8 cellular contexts compared by ENCODE assay signal in genomic region chr12:53232641-53233538, GRCh38. TPM values are rescaled to one million over a fixed set of nuclear protein-coding genes. Genes with fewer than 3 reads are reported as not detected.
A peak's percentile ranks its signal among the peaks of the same experiment; 100 is the strongest.
DNase-seq lines count a peak whose midpoint lies in the region; ATAC-seq, FAIRE-seq and TF ChIP-seq lines count a peak whose summit lies in the region.

No MANE protein-coding gene starts in this region.

- peak; percentile 39 for DNase-seq in stimulated activated CD4-positive, alpha-beta T cell treated with anti-CD3 and anti-CD28 coated beads, Interleukin-4, amount 100 ng/mL, for 24 hours
- no peak for DNase-seq in stimulated activated CD4-positive, alpha-beta T cell treated with anti-CD3 and anti-CD28 coated beads, Interleukin-1b, Interleukin-23, amount 100 ng/mL, for 48 hours
- peak; percentile 55 for DNase-seq in RPMI7951 (ENCODE audit: low read depth)
- DNase-seq in bronchial epithelial cell (ENCODE audit: low read depth) = peak; percentile 75
- DNase-seq in left kidney (ENCODE audit: low read depth, low spot score) = peak; percentile 46
- DNase-seq in suprapubic skin (ENCODE audit: low spot score in 2 of 2) = peak in 1 of 2 donors; percentile 82
- DNase-seq in KG1 (lab: John Stamatoyannopoulos, UW) = no peak

- no peak for TF ChIP-seq POLR2A in suprapubic skin (IDR thresholded peaks at IDR 0.05)

- H3K4me3 ChIP-seq in bronchial epithelial cell (ENCODE audit: low read depth, low read length) = peak overlapping the region; percentile 93
- H3K4me3 ChIP-seq in suprapubic skin = peak overlapping the region; percentile 68

- H3K36me3 ChIP-seq in bronchial epithelial cell (ENCODE audit: control insufficient read depth, insufficient read depth, low read length) = peaks cover 10% of the 10 kb centered on the region
- H3K36me3 ChIP-seq in suprapubic skin = peaks cover 4% of the 10 kb centered on the region

- no peak for ATAC-seq in GM21619 (IDR thresholded peaks at IDR 0.05; ENCODE audit: unreplicated experiment)

- H3K9me3 ChIP-seq in suprapubic skin = no peaks in the 10 kb centered on the region

- no peak for TF ChIP-seq EP300 in suprapubic skin (IDR thresholded peaks at IDR 0.05)

- no peak for TF ChIP-seq CTCF in bronchial epithelial cell (IDR thresholded peaks at IDR 0.05; ENCODE audit: insufficient read depth, low read length, severe bottlenecking)
- no peak for TF ChIP-seq CTCF in suprapubic skin (IDR thresholded peaks at IDR 0.05)

- 14% methylated on average over 9 of the region's 12 CpGs for WGBS in suprapubic skin

- FAIRE-seq in bronchial epithelial cell (lab: Jason Lieb, UNC) = no peak

- peak overlapping the region; percentile 99 for H3K27ac ChIP-seq in suprapubic skin

- peaks cover 89% of the 10 kb centered on the region for H3K4me1 ChIP-seq in suprapubic skin

- H3K27me3 ChIP-seq in bronchial epithelial cell (ENCODE audit: control insufficient read depth, insufficient read depth, low read length) (no peaks in the 10 kb centered on the region), suprapubic skin (no peaks in the 10 kb centered on the region)

RNA-seq across cellular contexts. Expression of gene RARG, which starts 0.9 kb away (rescaled TPM):
- total RNA-seq in RPMI7951 (2014; rRNA removed; shearing (Covaris generic)) = 11.1 and 13.8 TPM in 2 replicates
- total RNA-seq in bronchial epithelial cell (24.7 and 74.6 TPM in 2 replicates), suprapubic skin (100 to 1,000 TPM; 140 to 198 (median 172) TPM)

RNA-seq across cellular contexts. Expression of gene ITGB7, which starts 25.8 kb away (rescaled TPM):
- 0.96 and 1.1 TPM in 2 replicates for total RNA-seq in RPMI7951 (2014; rRNA removed; shearing (Covaris generic))
- total RNA-seq in bronchial epithelial cell (8.4 and 15.7 TPM in 2 replicates), suprapubic skin (10 to 100 TPM in 1 of 4 donors, 1 to 10 TPM in 3; 2.9 to 29.1 (median 6.8) TPM)

RNA-seq across cellular contexts. Expression of gene ESPL1, which starts 35.2 kb away (rescaled TPM):
- 11.3 and 12.6 TPM in 2 replicates for total RNA-seq in RPMI7951 (2014; rRNA removed; shearing (Covaris generic))
- total RNA-seq in bronchial epithelial cell (0.26 and 1.4 TPM in 2 replicates), suprapubic skin (10 to 100 TPM in 1 of 4 donors, 1 to 10 TPM in 3; 5.7 to 10.6 (median 6.1) TPM)

RNA-seq across cellular contexts. Expression of gene CSAD, which starts 52.2 kb away (rescaled TPM):
- 1.8 and 5.3 TPM in 2 replicates for total RNA-seq in RPMI7951 (2014; rRNA removed; shearing (Covaris generic))
- total RNA-seq in bronchial epithelial cell = 6.6 and 11.1 TPM in 2 replicates
- total RNA-seq in suprapubic skin = 100 to 1,000 TPM in 1 of 4 donors, 10 to 100 TPM in 3; 35.6 to 175 (median 56.7) TPM

RNA-seq across cellular contexts. Expression of gene ZNF740, which starts 52.4 kb away (rescaled TPM):
- total RNA-seq in RPMI7951 (2014; rRNA removed; shearing (Covaris generic)) = 6.6 and 8.6 TPM in 2 replicates
- total RNA-seq in bronchial epithelial cell = 15.2 and 16.6 TPM in 2 replicates
- 10 to 100 TPM in 3 of 4 donors, 1 to 10 TPM in 1; 5.9 to 38.9 (median 15.2) TPM for total RNA-seq in suprapubic skin

Comparison
In these comparisons a context has a peak if more than half of its experiments do, and no peak if none do; other contexts are left out.
1. DNase-seq: peak in stimulated activated CD4-positive, alpha-beta T cell treated with anti-CD3 and anti-CD28 coated beads, Interleukin-4, amount 100 ng/mL, for 24 hours (single experiment), RPMI7951 (single experiment), bronchial epithelial cell (single experiment) and left kidney (single experiment); none in stimulated activated CD4-positive, alpha-beta T cell treated with anti-CD3 and anti-CD28 coated beads, Interleukin-1b, Interleukin-23, amount 100 ng/mL, for 48 hours (single experiment) and KG1 (single experiment).